In the genomic region with DNA sequence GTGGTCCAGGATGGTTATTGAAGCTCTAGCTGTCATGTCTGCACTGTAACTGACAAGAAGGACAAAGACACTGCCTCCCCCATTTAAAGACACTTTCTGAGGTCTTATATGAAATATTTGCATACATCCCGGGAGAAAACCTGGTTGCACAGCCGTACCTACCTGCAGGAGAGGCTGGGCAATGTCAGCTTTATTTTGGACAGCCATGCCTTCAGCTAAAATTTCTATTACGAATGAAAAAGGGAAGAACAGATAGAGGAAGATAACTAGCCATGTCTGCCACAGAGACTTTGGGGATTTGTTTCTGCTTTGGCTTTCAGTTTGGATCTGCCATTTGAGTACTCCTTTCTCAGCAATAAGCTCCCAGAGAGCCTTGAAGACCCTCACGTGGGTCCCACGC, we compare ENCODE assay signal across 13 cellular contexts. TPM values are rescaled to one million over a fixed set of nuclear protein-coding genes. Genes with fewer than 3 reads are reported as not detected.
DNase-seq lines count a peak whose midpoint lies in the region; ATAC-seq lines count a peak whose summit lies in the region.
"Had no signal": no experiment of that assay in that cellular context is flagged by ENCODE, and none has a peak within 500 bp of the region (broad histone marks: within the 10 kb centered on the region; RNA-seq: fewer than 3 reads in every experiment).

No MANE protein-coding gene starts in this region.

- H3K4me3 Mint-ChIP-seq in activated naive CD4-positive, alpha-beta T cell treated with anti-CD3 and anti-CD28 coated beads for 36 hours, result peak overlapping the region; percentile 34
- peak overlapping the region; percentile 92 for H3K4me3 Mint-ChIP-seq in T-helper 17 cell

- H3K27me3 Mint-ChIP-seq in activated naive CD4-positive, alpha-beta T cell treated with anti-CD3 and anti-CD28 coated beads for 36 hours (ENCODE audit: low read depth), result no peaks in the 10 kb centered on the region
- H3K27me3 Mint-ChIP-seq in T-helper 17 cell, result no peaks in the 10 kb centered on the region

- H3K27ac Mint-ChIP-seq in activated naive CD4-positive, alpha-beta T cell treated with anti-CD3 and anti-CD28 coated beads for 36 hours, result peak overlapping the region; percentile 92
- peak overlapping the region; percentile 93 for H3K27ac Mint-ChIP-seq in T-helper 17 cell

- no peaks in the 10 kb centered on the region for H3K9me3 Mint-ChIP-seq in activated naive CD4-positive, alpha-beta T cell treated with anti-CD3 and anti-CD28 coated beads for 36 hours

- H3K27me3 ChIP-seq in right cardiac atrium (ENCODE audit: control insufficient read depth, insufficient read depth), result no peaks in the 10 kb centered on the region
- H3K27me3 ChIP-seq: right lobe of liver had no signal

- no peaks in the 10 kb centered on the region for H3K9me3 ChIP-seq in T-helper 17 cell (ENCODE audit: control insufficient read depth, low read length, poor library complexity, severe bottlenecking)
- H3K9me3 ChIP-seq in right cardiac atrium (ENCODE audit: control insufficient read depth, low read length), result no peaks in the 10 kb centered on the region
- H3K9me3 ChIP-seq: right lobe of liver had no signal

- peaks cover 64% of the 10 kb centered on the region for H3K36me3 Mint-ChIP-seq in activated naive CD4-positive, alpha-beta T cell treated with anti-CD3 and anti-CD28 coated beads for 36 hours (ENCODE audit: low read depth)
- H3K36me3 Mint-ChIP-seq in T-helper 17 cell (ENCODE audit: low read depth), result peaks cover 14% of the 10 kb centered on the region

- ATAC-seq in T-helper 17 cell, result no peak
- no peak for ATAC-seq in right cardiac atrium
- no peak for ATAC-seq in HG02610 (IDR thresholded peaks at IDR 0.05; ENCODE audit: unreplicated experiment)

- DNase-seq in activated naive CD4-positive, alpha-beta T cell treated with anti-CD3 and anti-CD28 coated beads for 36 hours, result no peak
- no peak for DNase-seq in activated naive CD4-positive, alpha-beta T cell treated with Interleukin-2 at 50 U/mL for 16 hours
- DNase-seq in T-helper 17 cell, result no peak
- DNase-seq in right cardiac atrium, result no peak
- no peak for DNase-seq in AG20443 (ENCODE audit: low spot score)
- DNase-seq in stimulated activated CD4-positive, alpha-beta T cell treated with anti-CD3 and anti-CD28 coated beads, Interleukin-2, amount 100 ng/mL, for 48 hours, result no peak
- DNase-seq: AML-193; GM23248; NCI-H2029 treated with DMSO at 0.1 percent for 48 hours; right lobe of liver; stimulated activated naive CD4-positive, alpha-beta T cell had no signal

- intact Hi-C loops in activated naive CD4-positive, alpha-beta T cell treated with anti-CD3 and anti-CD28 coated beads for 36 hours (cut with micrococcal nuclease), result no loop called here
- intact Hi-C loops in right cardiac atrium (cut with DNase I), result no loop called here

- peaks cover 33% of the 10 kb centered on the region for H3K4me1 ChIP-seq in right cardiac atrium (ENCODE audit: control insufficient read depth, insufficient read depth, low read length)

- H3K27ac ChIP-seq in right cardiac atrium (ENCODE audit: low read length), result peak overlapping the region; percentile 99
- peak overlapping the region; percentile 75 for H3K27ac ChIP-seq in temporal lobe (ENCODE audit: low read depth, low read length)
- H3K27ac ChIP-seq: GM23248 had no signal

- no peak overlapping the region for H3K4me3 ChIP-seq in right cardiac atrium (ENCODE audit: low read length)
- H3K4me3 ChIP-seq: GM23248, right lobe of liver had no signal

- CTCF ChIA-PET in activated naive CD4-positive, alpha-beta T cell treated with anti-CD3 and anti-CD28 coated beads for 36 hours (lab: Charles Lee), result interaction anchor here (0.7 to 10.6 kb wide), 5 partner anchors 11 to 46 kb away, joined by 3 to 181 read pairs (median 6); a partner anchor contains a TSS

- WGBS in right cardiac atrium, result 61% methylated on average over 5 of the region's 5 CpGs

- peaks cover 91% of the 10 kb centered on the region for H3K4me1 Mint-ChIP-seq in activated naive CD4-positive, alpha-beta T cell treated with anti-CD3 and anti-CD28 coated beads for 36 hours (ENCODE audit: low read depth)
- peaks cover 74% of the 10 kb centered on the region for H3K4me1 Mint-ChIP-seq in T-helper 17 cell

RNA-seq across cellular contexts. Expression of a gene that starts 19.0 kb away (rescaled TPM):
- total RNA-seq in activated naive CD4-positive, alpha-beta T cell treated with anti-CD3 and anti-CD28 coated beads for 36 hours, result 10 to 100 TPM; 79.4 to 83.4 TPM
- total RNA-seq in T-helper 17 cell (100 to 1,000 TPM; 148 to 171 TPM), right cardiac atrium (10 to 100 TPM; 39.0 to 60.7 (median 51.3) TPM), temporal lobe (11.3 TPM)
- 25.0 TPM for polyA plus RNA-seq in right cardiac atrium

RNA-seq across cellular contexts. Expression of a gene that starts 27.4 kb away (rescaled TPM):
- 10 to 100 TPM; 23.0 to 26.4 TPM for total RNA-seq in activated naive CD4-positive, alpha-beta T cell treated with anti-CD3 and anti-CD28 coated beads for 36 hours
- 10 to 100 TPM; 35.3 to 36.0 TPM for total RNA-seq in T-helper 17 cell
- total RNA-seq in right cardiac atrium, result 10 to 100 TPM; 10.9 to 13.4 (median 11.9) TPM
- 7.9 TPM for polyA plus RNA-seq in right cardiac atrium
- 8.9 TPM for total RNA-seq in temporal lobe

RNA-seq across cellular contexts. Expression of a gene that starts 27.5 kb away (rescaled TPM):
- total RNA-seq in activated naive CD4-positive, alpha-beta T cell treated with anti-CD3 and anti-CD28 coated beads for 36 hours, result 10 to 100 TPM; 51.6 to 52.4 TPM
- total RNA-seq in T-helper 17 cell (10 to 100 TPM; 55.2 to 59.4 TPM), right cardiac atrium (10 to 100 TPM; 20.8 to 34.7 (median 32.2) TPM), temporal lobe (39.1 TPM)
- 34.5 TPM for polyA plus RNA-seq in right cardiac atrium

RNA-seq across cellular contexts. Expression of a gene that starts 38.2 kb away (rescaled TPM):
- 1 to 10 TPM; 4.2 to 5.4 TPM for total RNA-seq in activated naive CD4-positive, alpha-beta T cell treated with anti-CD3 and anti-CD28 coated beads for 36 hours
- total RNA-seq in T-helper 17 cell (1 to 10 TPM; 6.6 to 7.4 TPM), right cardiac atrium (10 to 100 TPM; 20.2 to 30.8 (median 28.7) TPM), temporal lobe (16.0 TPM)
- polyA plus RNA-seq in right cardiac atrium, result 18.2 TPM

RNA-seq across cellular contexts. Expression of a gene that starts 47.4 kb away (rescaled TPM):
- total RNA-seq in activated naive CD4-positive, alpha-beta T cell treated with anti-CD3 and anti-CD28 coated beads for 36 hours, result under 1 TPM; 0.21 to 0.35 TPM
- under 1 TPM; 0.10 to 0.16 TPM for total RNA-seq in T-helper 17 cell
- total RNA-seq in right cardiac atrium, result under 1 TPM; 0.14 to 0.59 (median 0.36) TPM
- 0.16 TPM for polyA plus RNA-seq in right cardiac atrium
- total RNA-seq in temporal lobe, result not detected
